Comparison of ENCODE assay signal across 2 cellular contexts in genomic region chr7:128614801-128615200, GRCh38. TPM values are rescaled to one million over a fixed set of nuclear protein-coding genes. Genes with fewer than 3 reads are reported as not detected.
"Had no signal": no experiment of that assay in that cellular context is flagged by ENCODE, and none has a peak within 500 bp of the region (broad histone marks: within the 10 kb centered on the region; RNA-seq: fewer than 3 reads in every experiment).

No MANE protein-coding gene starts in this region.

RNA-seq across cellular contexts. Expression of gene GARIN1A, which starts 57.3 kb away (rescaled TPM):
- total RNA-seq: epithelial cell of proximal tubule had no signal
- polyA plus RNA-seq: immature natural killer cell had no signal
